ENCODE assay signal across 25 cellular contexts in genomic region chr16:89988951-89989350, GRCh38.
"Had no signal": no experiment of that assay in that cellular context is flagged by ENCODE, and none has a peak within 500 bp of the region (broad histone marks: within the 10 kb centered on the region; RNA-seq: fewer than 3 reads in every experiment).

No MANE protein-coding gene starts in this region.

- H3K27me3 ChIP-seq: hepatocyte, neural progenitor cell, neutrophil, ovary, stomach, testis, thyroid gland, transverse colon, uterus had no signal

- H3K4me2 ChIP-seq: hepatocyte, neural progenitor cell had no signal

- H3K36me3 ChIP-seq: neural progenitor cell, ovary, uterus had no signal

- H3K79me2 ChIP-seq: hepatocyte had no signal

- DNase-seq: islet precursor cell; left ventricle myocardium inferior; mesendoderm; naive B cell; natural killer cell; nephron progenitor cell; occipital lobe; ovary; right cardiac atrium; stimulated activated CD4-positive, alpha-beta T cell treated with anti-CD3 and anti-CD28 coated beads, Interleukin-12 subunit alpha, Interleukin-12 subunit beta, amount 100 ng/mL, for 4 hours; stimulated activated CD4-positive, alpha-beta T cell treated with anti-CD3 and anti-CD28 coated beads, Interleukin-15, amount 100 ng/mL, for 24 hours; stimulated activated CD4-positive, alpha-beta T cell treated with anti-CD3 and anti-CD28 coated beads, Interleukin-2, amount 100 ng/mL, for 24 hours; stimulated activated CD4-positive, alpha-beta T cell treated with anti-CD3 and anti-CD28 coated beads, Interleukin-4, amount 100 ng/mL, for 1 hour; stimulated activated naive B cell treated with anti-CD40 and anti-IgM and Interleukin-4, amounts not matched to agents 10 μg/mL and 1 μg/mL and 100 μg/mL, for 72 hours; stimulated activated naive CD8-positive, alpha-beta T cell treated with anti-CD3 and anti-CD28 coated beads, Interleukin-15, Interleukin-2, amounts not matched to agents 100 U/mL and 50 U/mL, for 24 hours; stomach; testis; thyroid gland; transverse colon; uterus had no signal

- H3K9ac ChIP-seq: neural progenitor cell had no signal

- H3K4me1 ChIP-seq: left ventricle myocardium inferior, neural progenitor cell, stomach, testis, thyroid gland, transverse colon, uterus had no signal

- H3K4me3 ChIP-seq: hepatocyte, left ventricle myocardium inferior, lung, neural progenitor cell, ovary, skin epidermis, stomach, testis, thyroid gland, transverse colon, uterus had no signal

- H3K27ac ChIP-seq: hepatocyte, left ventricle myocardium inferior, neural progenitor cell, neutrophil, ovary, skin epidermis, stomach, testis, thyroid gland, transverse colon, uterus had no signal

- H2AFZ ChIP-seq: hepatocyte, neural progenitor cell had no signal

- H3K9me3 ChIP-seq: left ventricle myocardium inferior, neutrophil, ovary, stomach, testis, thyroid gland, transverse colon, uterus had no signal
